ENCODE assay signal across 8 cellular contexts in genomic region chr3:51391075-51391565, GRCh38. TPM values are rescaled to one million over a fixed set of nuclear protein-coding genes. Genes with fewer than 3 reads are reported as not detected.
A peak's percentile ranks its signal among the peaks of the same experiment; 100 is the strongest.
DNase-seq lines count a peak whose midpoint lies in the region; ATAC-seq lines count a peak whose summit lies in the region.

RBM15B (plus strand) TSS chr3:51391285; CDS start chr3:51391400, 115 bp downstream.

- peaks cover 14 to 71% (median 18%) of the 10 kb centered on the region in 3 donors for H3K36me3 Mint-ChIP-seq in CD8-positive, alpha-beta memory T cell
- peaks cover 19% of the 10 kb centered on the region for H3K36me3 Mint-ChIP-seq in memory B cell

- CTCF ChIA-PET in CD8-positive, alpha-beta memory T cell (lab: Charles Lee), result interaction anchor here (2.3 to 3.6 kb wide), 4 partner anchors 13 to 365 kb away, joined by 6 to 23 read pairs (median 15); no protein-coding TSS in a partner anchor
- CTCF ChIA-PET in activated CD8-positive, alpha-beta memory T cell treated with anti-CD3 and anti-CD28 coated beads for 36 hours (lab: Charles Lee), result no interaction called here

- no peaks in the 10 kb centered on the region for H3K27me3 ChIP-seq in CD8-positive, alpha-beta memory T cell (ENCODE audit: insufficient read depth, low read length, poor library complexity, severe bottlenecking)
- H3K27me3 ChIP-seq in effector memory CD4-positive, alpha-beta T cell (replicated peaks; ENCODE audit: control insufficient read depth, insufficient read depth, low read length, poor library complexity, severe bottlenecking), result no peaks in the 10 kb centered on the region

- H3K4me1 Mint-ChIP-seq in CD8-positive, alpha-beta memory T cell, result peaks cover 54 to 81% (median 66%) of the 10 kb centered on the region in 3 donors
- H3K4me1 Mint-ChIP-seq in memory B cell, result peaks cover 32% of the 10 kb centered on the region

- peak within 1 kb of the TSS; percentile 88 to 96 (median 92) for H3K27ac Mint-ChIP-seq in CD8-positive, alpha-beta memory T cell
- H3K27ac Mint-ChIP-seq in memory B cell, result peak within 1 kb of the TSS; percentile 77

- H3K27ac ChIP-seq in CD8-positive, alpha-beta memory T cell (ENCODE audit: low read depth, low read length), result peak within 1 kb of the TSS; percentile 61
- H3K27ac ChIP-seq in effector memory CD4-positive, alpha-beta T cell (ENCODE audit: insufficient read depth, low read length, poor library complexity, severe bottlenecking), result peak within 1 kb of the TSS; percentile 85

- peak within 1 kb of the TSS; percentile 79 to 93 (median 83) for H3K4me3 Mint-ChIP-seq in CD8-positive, alpha-beta memory T cell
- peak within 1 kb of the TSS; percentile 83 for H3K4me3 Mint-ChIP-seq in memory B cell

- no peaks in the 10 kb centered on the region for H3K27me3 Mint-ChIP-seq in CD8-positive, alpha-beta memory T cell
- no peaks in the 10 kb centered on the region for H3K27me3 Mint-ChIP-seq in memory B cell

- no peaks in the 10 kb centered on the region for H3K9me3 ChIP-seq in CD8-positive, alpha-beta memory T cell (ENCODE audit: low read length)
- H3K9me3 ChIP-seq in effector memory CD4-positive, alpha-beta T cell (ENCODE audit: control insufficient read depth, low read length), result no peaks in the 10 kb centered on the region

- H3K36me3 ChIP-seq in CD8-positive, alpha-beta memory T cell (ENCODE audit: insufficient read depth, low read length), result peaks cover 50% of the 10 kb centered on the region
- peaks cover 58% of the 10 kb centered on the region for H3K36me3 ChIP-seq in effector memory CD4-positive, alpha-beta T cell (ENCODE audit: control insufficient read depth, insufficient read depth, low read length)

- ATAC-seq in GM19463 (IDR thresholded peaks at IDR 0.05; ENCODE audit: unreplicated experiment), result peak; percentile 97
- ATAC-seq in memory B cell (ENCODE audit: low read depth), result peak; percentile 92

- POLR2A ChIA-PET in CD8-positive, alpha-beta memory T cell (lab: Charles Lee), result interaction anchor here (1.1 to 4.0 kb wide), 2 partner anchors 26 to 108 kb away, joined by 3 to 40 read pairs; partner anchors contain the start of gene DCAF1
- POLR2A ChIA-PET in activated CD8-positive, alpha-beta memory T cell treated with anti-CD3 and anti-CD28 coated beads for 36 hours (lab: Charles Lee), result no interaction called here

- H3K9me3 Mint-ChIP-seq in CD8-positive, alpha-beta memory T cell, result no peaks in the 10 kb centered on the region
- H3K9me3 Mint-ChIP-seq in memory B cell, result no peaks in the 10 kb centered on the region

- peaks cover 71% of the 10 kb centered on the region for H3K4me1 ChIP-seq in CD8-positive, alpha-beta memory T cell (ENCODE audit: insufficient read depth, low read length)
- peaks cover 51% of the 10 kb centered on the region for H3K4me1 ChIP-seq in effector memory CD4-positive, alpha-beta T cell (ENCODE audit: control insufficient read depth, insufficient read depth, low read length, poor library complexity, severe bottlenecking)

- DNase-seq in CD8-positive, alpha-beta memory T cell, result peak; percentile 96 to 98 (median 97)
- DNase-seq in HPDE6-E6E7 (ENCODE audit: extremely low spot score), result peak; percentile 57
- peak; percentile 87 for DNase-seq in NK-92 treated with Interleukin-12 subunit alpha and Interleukin-12 subunit beta, amount 100 ng/mL, for 24 hours (lab: John Stamatoyannopoulos, UW)
- DNase-seq in effector memory CD4-positive, alpha-beta T cell, result peak; percentile 95 to 97 (median 95)
- DNase-seq in memory B cell (ENCODE audit: low spot score in 2 of 2), result peak; percentile 96 to 97
- DNase-seq in stimulated activated CD8-positive, alpha-beta memory T cell treated with anti-CD3 and anti-CD28 coated beads, Interleukin-12 subunit alpha, Interleukin-12 subunit beta, amount 100 ng/mL, for 4 hours (ENCODE audit: low read depth), result peak; percentile 96

- peak within 1 kb of the TSS; percentile 56 for H3K4me3 ChIP-seq in CD8-positive, alpha-beta memory T cell (ENCODE audit: low read length)
- H3K4me3 ChIP-seq in effector memory CD4-positive, alpha-beta T cell (ENCODE audit: insufficient read depth, low read depth, low read length, poor library complexity, severe bottlenecking), result peak within 1 kb of the TSS; percentile 51

RNA-seq across cellular contexts. Expression of gene RBM15B, which starts in this region (rescaled TPM):
- 10 to 100 TPM; 47.4 to 47.8 TPM for total RNA-seq in CD8-positive, alpha-beta memory T cell
- polyA plus RNA-seq in CD8-positive, alpha-beta memory T cell, result 26.7 TPM
- total RNA-seq in activated CD8-positive, alpha-beta memory T cell treated with anti-CD3 and anti-CD28 coated beads for 36 hours, result 10 to 100 TPM; 40.5 to 41.2 TPM

Comparison
In these comparisons a context has a peak if more than half of its experiments do, and no peak if none do; other contexts are left out.
1. Peak in every context shown above with its lines: DNase-seq, ATAC-seq, H3K4me3 ChIP-seq and H3K27ac ChIP-seq.